Comparison of ENCODE assay signal across 13 cellular contexts in genomic region chr7:144292384-144293161, GRCh38. TPM values are rescaled to one million over a fixed set of nuclear protein-coding genes. Genes with fewer than 3 reads are reported as not detected.
"Had no signal": no experiment of that assay in that cellular context is flagged by ENCODE, and none has a peak within 500 bp of the region (broad histone marks: within the 10 kb centered on the region; RNA-seq: fewer than 3 reads in every experiment).

No MANE protein-coding gene starts in this region.

RNA-seq across cellular contexts. Expression of gene OR2A1, which starts 19.6 kb away (rescaled TPM):
- total RNA-seq: chondrocyte, foreskin keratinocyte, mucosa of gallbladder, myocyte, occipital lobe, psoas muscle, transverse colon, ureter had no signal
- polyA plus RNA-seq: foreskin keratinocyte, immature natural killer cell had no signal

RNA-seq across cellular contexts. Expression of gene CTAGE8, which starts 23.5 kb away (rescaled TPM):
- total RNA-seq: myocyte, occipital lobe had no signal
- polyA plus RNA-seq: immature natural killer cell had no signal

RNA-seq across cellular contexts. Expression of gene OR2A7, which starts 28.0 kb away (rescaled TPM):
- total RNA-seq: dermis microvascular lymphatic vessel endothelial cell, myocyte, occipital lobe had no signal
- polyA plus RNA-seq: immature natural killer cell had no signal

RNA-seq across cellular contexts. Expression of gene OR2A42, which starts 53.2 kb away (rescaled TPM):
- total RNA-seq: dermis microvascular lymphatic vessel endothelial cell, epithelial cell of proximal tubule, foreskin keratinocyte, mucosa of gallbladder, myocyte, occipital lobe, psoas muscle, right lobe of liver, transverse colon had no signal
- polyA plus RNA-seq: foreskin keratinocyte, immature natural killer cell, stomach had no signal
